ENCODE assay signal across 14 cellular contexts in genomic region chr3:11211531-11212300, GRCh38. TPM values are rescaled to one million over a fixed set of nuclear protein-coding genes. Genes with fewer than 3 reads are reported as not detected.
DNase-seq lines count a peak whose midpoint lies in the region; ATAC-seq, FAIRE-seq and TF ChIP-seq lines count a peak whose summit lies in the region.
"Had no signal": no experiment of that assay in that cellular context is flagged by ENCODE, and none has a peak within 500 bp of the region (broad histone marks: within the 10 kb centered on the region; RNA-seq: fewer than 3 reads in every experiment).

No MANE protein-coding gene starts in this region.

- no peaks in the 10 kb centered on the region for H3K4me1 ChIP-seq in cardiac muscle cell (ENCODE audit: low read depth)
- peaks cover 47% of the 10 kb centered on the region for H3K4me1 ChIP-seq in vagina

- FAIRE-seq in urothelium cell line (lab: Jason Lieb, UNC) = no peak
- FAIRE-seq: G401.6 had no signal

- TF ChIP-seq POLR2A in vagina (IDR thresholded peaks at IDR 0.05) = no peak

- no peak overlapping the region for H3K27ac ChIP-seq in cardiac muscle cell
- peak overlapping the region; percentile 17 for H3K27ac ChIP-seq in vagina

- DNase-seq in cardiac muscle cell (ENCODE audit: low read depth in 1 of 2, low spot score in 1 of 2) = peak in 1 of 2 donors; percentile 71
- DNase-seq in Right ventricle myocardium inferior (ENCODE audit: missing footprints) = no peak
- no peak for DNase-seq in astrocyte of the cerebellum (ENCODE audit: low read depth)
- DNase-seq in iris pigment epithelial cell (ENCODE audit: low read depth) = peak; percentile 41
- no peak for DNase-seq in vagina (ENCODE audit: extremely low spot score in 2 of 2)
- DNase-seq in NCI-H1436 (lab: John Stamatoyannopoulos, UW) = no peak
- DNase-seq in NOMO-1 (lab: John Stamatoyannopoulos, UW; ENCODE audit: unreplicated experiment in 2 of 2) = no peak
- no peak for DNase-seq in urothelium cell line (ENCODE audit: low spot score)
- DNase-seq: activated B cell treated with CpG ODN at 0.5 μM for 24 hours; activated T-cell treated with anti-CD3 and anti-CD28 coated beads, Interleukin-2, amount 50 U/mL, for 4 hours; AML-193; hypothalamus had no signal

- H3K36me3 ChIP-seq in cardiac muscle cell (no peaks in the 10 kb centered on the region), vagina (no peaks in the 10 kb centered on the region)

- in situ Hi-C loops in astrocyte of the cerebellum (cut with HindIII; ENCODE audit: low sequenced_read_pairs) = loop anchor here (5.0 kb wide), 1 partner anchor 69 kb away; no protein-coding TSS in a partner anchor

- H3K9me3 ChIP-seq in cardiac muscle cell (ENCODE audit: low read depth) (no peaks in the 10 kb centered on the region), vagina (no peaks in the 10 kb centered on the region)

- intact Hi-C loops in Right ventricle myocardium inferior (cut with DNase I) = no loop called here
- intact Hi-C loops in vagina (cut with DNase I) = no loop called here

- TF ChIP-seq CTCF in cardiac muscle cell (IDR thresholded peaks at IDR 0.05; ENCODE audit: low read depth, low read length) (peak; percentile 42), astrocyte of the cerebellum (IDR thresholded peaks at IDR 0.05; ENCODE audit: low read depth, low read length, missing control alignments) (peak; percentile 31), vagina (IDR thresholded peaks at IDR 0.05) (no peak)

- H3K4me3 ChIP-seq in cardiac muscle cell = no peak overlapping the region
- H3K4me3 ChIP-seq in astrocyte of the cerebellum (ENCODE audit: low read depth, low read length) = no peak overlapping the region
- no peak overlapping the region for H3K4me3 ChIP-seq in vagina

- H3K27me3 ChIP-seq in cardiac muscle cell (no peaks in the 10 kb centered on the region), vagina (no peaks in the 10 kb centered on the region)

- ATAC-seq in Right ventricle myocardium inferior = no peak
- ATAC-seq: activated T-cell treated with anti-CD3 and anti-CD28 coated beads, Interleukin-2, amount 50 U/mL, for 4 hours had no signal

RNA-seq across cellular contexts. Expression of gene HRH1, which starts 57.4 kb away (rescaled TPM):
- total RNA-seq in cardiac muscle cell = not detected in 2 replicates
- polyA plus RNA-seq in cardiac muscle cell = not detected in 2 replicates
- total RNA-seq in Right ventricle myocardium inferior = 1.8 TPM
- 9.3 TPM for total RNA-seq in vagina
- total RNA-seq: activated B cell treated with CpG ODN at 0.5 μM for 24 hours had no signal
- polyA plus RNA-seq: IgD-negative memory B cell had no signal

Comparison
In these comparisons a context has a peak if more than half of its experiments do, and no peak if none do; other contexts are left out.
1. CTCF ChIP-seq: peak in cardiac muscle cell (single experiment) and astrocyte of the cerebellum (single experiment); none in vagina (0 of 3).